In the genomic region with DNA sequence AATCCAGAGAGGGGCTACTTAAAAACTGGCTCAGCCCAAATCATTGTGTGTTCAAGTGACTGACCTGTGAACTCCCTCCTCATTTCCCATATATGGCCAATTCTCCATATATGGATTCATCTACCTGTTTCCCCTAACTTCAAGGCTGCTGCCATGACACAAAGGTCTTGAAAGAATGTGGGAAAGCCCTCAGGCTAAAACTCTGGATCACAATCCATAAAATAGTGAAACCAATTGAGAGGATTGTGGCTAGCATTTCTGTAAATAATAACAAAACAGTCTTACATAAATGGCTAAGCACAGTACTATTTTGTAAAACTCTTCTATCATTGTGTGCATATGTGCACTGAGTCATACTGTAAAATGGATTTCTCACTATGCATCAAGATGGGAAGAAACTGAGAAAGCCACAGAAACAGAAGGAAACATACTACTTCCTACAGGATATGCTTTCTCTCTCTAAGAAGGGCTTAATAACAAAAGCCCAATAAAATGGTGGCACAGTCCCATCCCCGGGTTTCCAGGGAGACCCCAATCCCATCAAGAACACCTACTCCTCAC, we compare ENCODE assay signal across 13 cellular contexts.
DNase-seq lines count a peak whose midpoint lies in the region; ATAC-seq and TF ChIP-seq lines count a peak whose summit lies in the region.
"Had no signal": no experiment of that assay in that cellular context is flagged by ENCODE, and none has a peak within 500 bp of the region (broad histone marks: within the 10 kb centered on the region; RNA-seq: fewer than 3 reads in every experiment).

No MANE protein-coding gene starts in this region.

- 52% methylated on average over 1 of the region's 1 CpG for WGBS in hepatocyte (ENCODE audit: low lambda C conversion rate, missing lambda C conversion rate)

- H3K4me3 ChIP-seq in left ventricle myocardium inferior (no peak overlapping the region), hepatocyte (no peak overlapping the region), subcutaneous abdominal adipose tissue (ENCODE audit: low read depth in 1 of 5, low read length in 5 of 5) (peak overlapping the region in 1 of 5 donors; percentile 3)
- H3K4me3 ChIP-seq: ascending aorta had no signal

- no peaks in the 10 kb centered on the region for H3K36me3 ChIP-seq in left ventricle myocardium inferior
- no peaks in the 10 kb centered on the region for H3K36me3 ChIP-seq in hepatocyte (replicated peaks; ENCODE audit: insufficient read depth, low read depth)
- no peaks in the 10 kb centered on the region for H3K36me3 ChIP-seq in subcutaneous abdominal adipose tissue (ENCODE audit: control insufficient read depth in 5 of 5, insufficient read depth in 5 of 5, low read length in 5 of 5)
- H3K36me3 ChIP-seq: ascending aorta had no signal

- peaks cover 77% of the 10 kb centered on the region for H3K4me1 ChIP-seq in left ventricle myocardium inferior
- peaks cover 19% of the 10 kb centered on the region for H3K4me1 ChIP-seq in hepatocyte (ENCODE audit: insufficient read depth)
- peaks cover 4 to 72% (median 62%) of the 10 kb centered on the region in 5 donors for H3K4me1 ChIP-seq in subcutaneous abdominal adipose tissue (ENCODE audit: control insufficient read depth in 5 of 5, insufficient read depth in 5 of 5, low read length in 5 of 5)

- H3K4me2 ChIP-seq in hepatocyte = peak overlapping the region; percentile 48

- H3K9ac ChIP-seq in subcutaneous abdominal adipose tissue (ENCODE audit: low read length in 5 of 5) = peak overlapping the region in 1 of 5 donors; percentile 22

- intact Hi-C loops in left ventricle myocardium inferior (cut with micrococcal nuclease) (loop anchor here (10.0 kb wide), 1 partner anchor 79 kb away; a partner anchor contains a TSS), cardiac septum (cut with DNase I) (loop anchor here (5.0 kb wide), 2 partner anchors 81 to 104 kb away; a partner anchor contains a TSS)

- H3K27me3 ChIP-seq in left ventricle myocardium inferior (ENCODE audit: low read depth) (no peaks in the 10 kb centered on the region), hepatocyte (no peaks in the 10 kb centered on the region), subcutaneous abdominal adipose tissue (ENCODE audit: control insufficient read depth in 5 of 5, insufficient read depth in 4 of 5, low read length in 5 of 5) (no peaks in the 10 kb centered on the region)
- H3K27me3 ChIP-seq: ascending aorta had no signal

- peaks cover 76% of the 10 kb centered on the region for H3K4me1 Mint-ChIP-seq in WTC11

- H3K27me3 Mint-ChIP-seq in WTC11 (ENCODE audit: low read depth) = no peaks in the 10 kb centered on the region
- H3K27me3 Mint-ChIP-seq: IgD-negative memory B cell had no signal

- H3K9me3 ChIP-seq in left ventricle myocardium inferior (replicated peaks) (peaks cover 14% of the 10 kb centered on the region), hepatocyte (ENCODE audit: low read depth) (no peaks in the 10 kb centered on the region), subcutaneous abdominal adipose tissue (ENCODE audit: control insufficient read depth in 5 of 5, low read length in 5 of 5) (peaks cover 0 to 8% (median 5%) of the 10 kb centered on the region in 5 donors)

- peak overlapping the region; percentile 86 for H3K27ac Mint-ChIP-seq in WTC11

- DNase-seq in left ventricle myocardium inferior (no peak), cardiac septum (ENCODE audit: low spot score) (no peak), WTC11 (ENCODE audit: low spot score) (no peak), hepatocyte (ENCODE audit: low spot score) (no peak), NCI-H524 treated with DMSO at 0.1 percent for 48 hours (lab: John Stamatoyannopoulos, UW) (no peak)
- DNase-seq: activated CD8-positive, alpha-beta memory T cell treated with anti-CD3 and anti-CD28 coated beads for 24 hours; NCI-H187; T-helper 1 cell had no signal

- H3K9me3 Mint-ChIP-seq in WTC11 = peaks cover 19% of the 10 kb centered on the region

- peaks cover 89% of the 10 kb centered on the region for H3K79me2 ChIP-seq in hepatocyte

- H2AFZ ChIP-seq in hepatocyte = no peak overlapping the region

- H3K9me2 ChIP-seq in hepatocyte (replicated peaks; ENCODE audit: insufficient read depth) = no peaks in the 10 kb centered on the region

- POLR2A ChIA-PET in WTC11 (lab: Charles Lee) = no interaction called here

- peaks cover 18% of the 10 kb centered on the region for H4K20me1 ChIP-seq in hepatocyte (ENCODE audit: insufficient read depth, poor library complexity, severe bottlenecking)

- CTCF ChIA-PET in WTC11 (lab: Charles Lee) = no interaction called here

- peaks cover 20% of the 10 kb centered on the region for H3K36me3 Mint-ChIP-seq in WTC11

- H3K4me3 Mint-ChIP-seq in WTC11 = no peak overlapping the region

- ATAC-seq in WTC11 (peak; percentile 44; the same call in 1 of the 2 replicates), GM19328 (IDR thresholded peaks at IDR 0.05; ENCODE audit: unreplicated experiment) (no peak), GM21576 (IDR thresholded peaks at IDR 0.05; ENCODE audit: unreplicated experiment) (no peak)

- TF ChIP-seq CTCF in left ventricle myocardium inferior (IDR thresholded peaks at IDR 0.05; ENCODE audit: borderline replicate concordance) (no peak), WTC11 (IDR thresholded peaks at IDR 0.05) (no peak), hepatocyte (IDR thresholded peaks at IDR 0.05; ENCODE audit: poor library complexity) (no peak)

- H3K27ac ChIP-seq in left ventricle myocardium inferior (replicated peaks) = peak overlapping the region; percentile 75
- H3K27ac ChIP-seq in hepatocyte = peak overlapping the region; percentile 55
- peak overlapping the region; percentile 78 for H3K27ac ChIP-seq in subcutaneous abdominal adipose tissue (ENCODE audit: low read depth, low read length)

TF ChIP-seq in WTC11, 78 proteins besides CTCF, POLR2A, EP300 and RAD21:
- TF ChIP-seq, protein P1, sequence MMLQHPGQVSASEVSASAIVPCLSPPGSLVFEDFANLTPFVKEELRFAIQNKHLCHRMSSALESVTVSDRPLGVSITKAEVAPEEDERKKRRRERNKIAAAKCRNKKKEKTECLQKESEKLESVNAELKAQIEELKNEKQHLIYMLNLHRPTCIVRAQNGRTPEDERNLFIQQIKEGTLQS (CRISPR knock-in tag; conservative IDR thresholded peaks at IDR 0.05) = no peak
- TF ChIP-seq ZNF263 (CRISPR knock-in tag; IDR thresholded peaks at IDR 0.05; ENCODE audit: low read depth) (no peak), ZNF671 (CRISPR knock-in tag; IDR thresholded peaks at IDR 0.05) (no peak), NR3C1 (CRISPR knock-in tag; conservative IDR thresholded peaks at IDR 0.05; ENCODE audit: low read depth) (no peak), NFYB (CRISPR knock-in tag; conservative IDR thresholded peaks at IDR 0.05; ENCODE audit: low read depth) (no peak), FOXJ3 (CRISPR knock-in tag; IDR thresholded peaks at IDR 0.05; ENCODE audit: borderline replicate concordance) (no peak), ZNF317 (CRISPR knock-in tag; IDR thresholded peaks at IDR 0.05; ENCODE audit: borderline replicate concordance, low read depth) (no peak), NFATC4 (CRISPR knock-in tag; IDR thresholded peaks at IDR 0.05) (no peak), ZBTB21 (CRISPR knock-in tag; IDR thresholded peaks at IDR 0.05; ENCODE audit: borderline replicate concordance) (no peak)
- TF ChIP-seq, protein P2, sequence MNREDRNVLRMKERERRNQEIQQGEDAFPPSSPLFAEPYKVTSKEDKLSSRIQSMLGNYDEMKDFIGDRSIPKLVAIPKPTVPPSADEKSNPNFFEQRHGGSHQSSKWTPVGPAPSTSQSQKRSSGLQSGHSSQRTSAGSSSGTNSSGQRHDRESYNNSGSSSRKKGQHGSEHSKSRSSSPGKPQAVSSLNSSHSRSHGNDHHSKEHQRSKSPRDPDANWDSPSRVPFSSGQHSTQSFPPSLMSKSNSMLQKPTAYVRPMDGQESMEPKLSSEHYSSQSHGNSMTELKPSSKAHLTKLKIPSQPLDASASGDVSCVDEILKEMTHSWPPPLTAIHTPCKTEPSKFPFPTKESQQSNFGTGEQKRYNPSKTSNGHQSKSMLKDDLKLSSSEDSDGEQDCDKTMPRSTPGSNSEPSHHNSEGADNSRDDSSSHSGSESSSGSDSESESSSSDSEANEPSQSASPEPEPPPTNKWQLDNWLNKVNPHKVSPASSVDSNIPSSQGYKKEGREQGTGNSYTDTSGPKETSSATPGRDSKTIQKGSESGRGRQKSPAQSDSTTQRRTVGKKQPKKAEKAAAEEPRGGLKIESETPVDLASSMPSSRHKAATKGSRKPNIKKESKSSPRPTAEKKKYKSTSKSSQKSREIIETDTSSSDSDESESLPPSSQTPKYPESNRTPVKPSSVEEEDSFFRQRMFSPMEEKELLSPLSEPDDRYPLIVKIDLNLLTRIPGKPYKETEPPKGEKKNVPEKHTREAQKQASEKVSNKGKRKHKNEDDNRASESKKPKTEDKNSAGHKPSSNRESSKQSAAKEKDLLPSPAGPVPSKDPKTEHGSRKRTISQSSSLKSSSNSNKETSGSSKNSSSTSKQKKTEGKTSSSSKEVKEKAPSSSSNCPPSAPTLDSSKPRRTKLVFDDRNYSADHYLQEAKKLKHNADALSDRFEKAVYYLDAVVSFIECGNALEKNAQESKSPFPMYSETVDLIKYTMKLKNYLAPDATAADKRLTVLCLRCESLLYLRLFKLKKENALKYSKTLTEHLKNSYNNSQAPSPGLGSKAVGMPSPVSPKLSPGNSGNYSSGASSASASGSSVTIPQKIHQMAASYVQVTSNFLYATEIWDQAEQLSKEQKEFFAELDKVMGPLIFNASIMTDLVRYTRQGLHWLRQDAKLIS (CRISPR knock-in tag; IDR thresholded peaks at IDR 0.05; ENCODE audit: borderline replicate concordance) = no peak
- TF ChIP-seq, protein P3, sequence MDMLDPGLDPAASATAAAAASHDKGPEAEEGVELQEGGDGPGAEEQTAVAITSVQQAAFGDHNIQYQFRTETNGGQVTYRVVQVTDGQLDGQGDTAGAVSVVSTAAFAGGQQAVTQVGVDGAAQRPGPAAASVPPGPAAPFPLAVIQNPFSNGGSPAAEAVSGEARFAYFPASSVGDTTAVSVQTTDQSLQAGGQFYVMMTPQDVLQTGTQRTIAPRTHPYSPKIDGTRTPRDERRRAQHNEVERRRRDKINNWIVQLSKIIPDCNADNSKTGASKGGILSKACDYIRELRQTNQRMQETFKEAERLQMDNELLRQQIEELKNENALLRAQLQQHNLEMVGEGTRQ (CRISPR knock-in tag; IDR thresholded peaks at IDR 0.05) = no peak
TF ChIP-seq in WTC11: peak in this region for 0.
